10 cellular contexts compared by ENCODE assay signal in the genomic region with DNA sequence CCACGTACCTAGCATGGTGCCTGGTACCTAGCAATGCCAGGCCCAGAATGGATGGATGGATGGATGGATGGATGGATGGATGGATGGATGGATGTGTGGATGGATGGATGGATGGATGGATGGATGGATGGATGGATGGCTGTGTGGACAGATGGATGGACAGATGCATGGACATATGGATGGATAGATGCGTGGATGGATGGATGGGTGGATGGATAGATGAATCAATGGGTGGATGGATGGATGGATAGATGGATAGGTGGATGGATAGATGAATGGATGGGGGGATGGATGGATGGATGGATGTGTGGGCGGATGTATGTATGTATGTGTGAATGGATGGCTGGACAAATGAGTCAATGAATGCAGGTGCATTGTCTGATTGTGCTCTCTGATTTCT. TPM values are rescaled to one million over a fixed set of nuclear protein-coding genes. Genes with fewer than 3 reads are reported as not detected.
"Had no signal": no experiment of that assay in that cellular context is flagged by ENCODE, and none has a peak within 500 bp of the region (broad histone marks: within the 10 kb centered on the region; RNA-seq: fewer than 3 reads in every experiment).

No MANE protein-coding gene starts in this region.

- H3K4me3 Mint-ChIP-seq: IgD-negative memory B cell had no signal

- H3K4me1 Mint-ChIP-seq: IgD-negative memory B cell had no signal

- H3K4me2 ChIP-seq: KMS-11 had no signal

- DNase-seq: IMR-90, KBM-7, KG1 had no signal

- H3K27ac Mint-ChIP-seq: IgD-negative memory B cell had no signal

- H3K27ac ChIP-seq: HL-60, KMS-11 had no signal

- FAIRE-seq: HTR-8/SVneo, K562 had no signal

- ATAC-seq: K562 had no signal

- H3K9ac ChIP-seq: KMS-11 had no signal

- H3K36me3 Mint-ChIP-seq: IgD-negative memory B cell had no signal

- H3K4me3 ChIP-seq: K562 had no signal

RNA-seq across cellular contexts. Expression of gene GPR139, which starts 12.6 kb away (rescaled TPM):
- total RNA-seq: HT-29, HT1080, IMR-90, K562 had no signal
- polyA plus RNA-seq: IgD-negative memory B cell, IMR-90, K562 had no signal
